Comparison of ENCODE assay signal across 20 cellular contexts in genomic region chr6:106674541-106675229, GRCh38. TPM values are rescaled to one million over a fixed set of nuclear protein-coding genes. Genes with fewer than 3 reads are reported as not detected.
DNase-seq lines count a peak whose midpoint lies in the region; ATAC-seq, FAIRE-seq and TF ChIP-seq lines count a peak whose summit lies in the region.
"Had no signal": no experiment of that assay in that cellular context is flagged by ENCODE, and none has a peak within 500 bp of the region (broad histone marks: within the 10 kb centered on the region; RNA-seq: fewer than 3 reads in every experiment).

No MANE protein-coding gene starts in this region.

- H3K27ac ChIP-seq in OCI-LY3 (ENCODE audit: low read length) (no peak overlapping the region; the same call in 1 of the 2 replicates), right lobe of liver (no peak overlapping the region)
- H3K27ac ChIP-seq: RWPE1 had no signal

- no peaks in the 10 kb centered on the region for H3K79me2 ChIP-seq in OCI-LY3 (ENCODE audit: low read length)

- intact Hi-C loops in right lobe of liver (cut with DNase I), result no loop called here

- TF ChIP-seq POLR2A in GM12891 (IDR thresholded peaks at IDR 0.05; ENCODE audit: low read depth, low read length) (no peak), right lobe of liver (IDR thresholded peaks at IDR 0.05) (no peak)

- no peak overlapping the region for H3K9ac ChIP-seq in OCI-LY3 (ENCODE audit: low read length)

- H2AFZ ChIP-seq in OCI-LY3 (ENCODE audit: low read depth, low read length), result no peak overlapping the region

- peak overlapping the region; percentile 17; the same call in 1 of the 2 replicates for H3K4me2 ChIP-seq in OCI-LY3 (ENCODE audit: low read length)

- H4K20me1 ChIP-seq in OCI-LY3 (ENCODE audit: insufficient read depth, low read length), result no peaks in the 10 kb centered on the region

- H3K4me1 ChIP-seq in OCI-LY3 (ENCODE audit: low read length) (peaks cover 29% of the 10 kb centered on the region), right lobe of liver (no peaks in the 10 kb centered on the region)

- DNase-seq in GM12891 (ENCODE audit: insufficient read length, low spot score), result no peak
- DNase-seq in glomerular visceral epithelial cell (ENCODE audit: extremely low spot score), result peak; percentile 44
- DNase-seq in renal cortical epithelial cell (ENCODE audit: low read depth), result peak; percentile 89
- DNase-seq in right lobe of liver, result no peak
- DNase-seq: DMS153, DND-41, MV-4-11, NCI-H1105, NCI-H1436 treated with DMSO at 0.1 percent for 48 hours, NCI-H187 treated with DMSO at 0.1 percent for 48 hours, NCI-H524, NCI-H774, SHP77 had no signal

- H3K27me3 ChIP-seq in OCI-LY3 (ENCODE audit: low read depth, low read length) (no peaks in the 10 kb centered on the region), right lobe of liver (no peaks in the 10 kb centered on the region)

- FAIRE-seq in GM12891 (lab: Jason Lieb, UNC), result peak; percentile 35
- FAIRE-seq: HepG2 had no signal

- ATAC-seq in HG03354 (IDR thresholded peaks at IDR 0.05; ENCODE audit: poor library complexity, severe bottlenecking, unreplicated experiment) (no peak), HG03097 (IDR thresholded peaks at IDR 0.05; ENCODE audit: low FRiP score, unreplicated experiment) (no peak), HG02610 (IDR thresholded peaks at IDR 0.05; ENCODE audit: unreplicated experiment) (no peak), right lobe of liver (no peak)
- ATAC-seq: HCT116, HepG2 had no signal

- no peak for TF ChIP-seq CTCF in OCI-LY3 (IDR thresholded peaks at IDR 0.05; ENCODE audit: low read depth, low read length)
- TF ChIP-seq CTCF in right lobe of liver (IDR thresholded peaks at IDR 0.05), result no peak

- H3K9me3 ChIP-seq in OCI-LY3 (ENCODE audit: insufficient read depth, low read length) (no peaks in the 10 kb centered on the region), right lobe of liver (no peaks in the 10 kb centered on the region)

- H3K36me3 ChIP-seq in OCI-LY3 (replicated peaks; ENCODE audit: low read depth, low read length) (peaks cover 2% of the 10 kb centered on the region), right lobe of liver (no peaks in the 10 kb centered on the region)

- no peak overlapping the region for H3K4me3 ChIP-seq in OCI-LY3 (ENCODE audit: low read length)
- no peak overlapping the region for H3K4me3 ChIP-seq in right lobe of liver

TF ChIP-seq in GM12891, 5 proteins besides CTCF, POLR2A, EP300 and RAD21:
- TF ChIP-seq SPI1 (IDR thresholded peaks at IDR 0.05; ENCODE audit: low read depth, low read length) (0 out of 2 replicates have a peak, but pooled peaks have one; percentile 4), POU2F2 (IDR thresholded peaks at IDR 0.05; ENCODE audit: low read depth, low read length) (no peak)

RNA-seq across cellular contexts. Expression of gene QRSL1, which starts 45.3 kb away (rescaled TPM):
- 7.3 TPM for polyA plus RNA-seq in GM12891 (2012; ENCODE audit: low read depth, missing spikeins)
- 14.2 and 14.8 TPM in 2 replicates for total RNA-seq in renal cortical epithelial cell
- total RNA-seq in right lobe of liver, result 1 to 10 TPM; 6.0 to 8.8 (median 7.8) TPM

RNA-seq across cellular contexts. Expression of gene RTN4IP1, which starts 45.4 kb away (rescaled TPM):
- polyA plus RNA-seq in GM12891 (2012; ENCODE audit: low read depth, missing spikeins), result 6.8 TPM
- total RNA-seq in renal cortical epithelial cell, result 9.9 and 10.6 TPM in 2 replicates
- 1 to 10 TPM; 4.0 to 6.3 (median 4.9) TPM for total RNA-seq in right lobe of liver

Comparison
In these comparisons a context has a peak if more than half of its experiments do, and no peak if none do; other contexts are left out.
1. DNase-seq: peak in glomerular visceral epithelial cell (single experiment) and renal cortical epithelial cell (single experiment); none in GM12891 (single experiment) and right lobe of liver (0 of 3).